In genomic region chr4:145907827-145908226, GRCh38 we compare ENCODE assay signal across 1 cellular context.
TF ChIP-seq lines count a peak whose summit lies in the region.

No MANE protein-coding gene starts in this region.

TF ChIP-seq in IMR-90, 13 proteins besides CTCF, POLR2A, EP300 and RAD21 (continued from another document):
- TF ChIP-seq ELK1 (IDR thresholded peaks at IDR 0.05; ENCODE audit: borderline replicate concordance, low read depth, low read length) = no peak
